2 cellular contexts compared by ENCODE assay signal in the genomic region with DNA sequence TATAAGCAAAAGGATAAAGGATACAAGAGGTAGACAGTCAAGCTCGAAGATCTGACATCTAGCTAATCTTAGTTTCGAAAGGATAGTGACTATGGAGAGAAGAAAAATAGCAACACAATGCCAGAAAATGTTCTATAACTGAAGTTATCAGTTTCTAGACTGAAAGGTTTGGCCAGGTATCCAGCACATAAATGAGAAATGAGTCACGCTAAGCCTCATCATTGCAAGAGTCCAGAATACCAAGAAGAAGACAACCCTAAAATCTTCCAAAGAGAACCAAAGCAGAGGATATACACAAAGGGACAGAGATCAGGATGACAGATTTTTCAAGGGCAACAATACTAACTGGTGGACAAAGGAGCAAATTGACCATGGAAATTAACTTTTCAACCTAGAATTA.
TF ChIP-seq lines count a peak whose summit lies in the region.

No MANE protein-coding gene starts in this region.

TF ChIP-seq in SK-N-SH, 30 proteins besides CTCF, POLR2A, EP300 and RAD21 (continued from another document):
- no peak for TF ChIP-seq RCOR1 (IDR thresholded peaks at IDR 0.05; ENCODE audit: low read length)
- no peak for TF ChIP-seq FOXJ3 (CRISPR knock-in tag; IDR thresholded peaks at IDR 0.05)

TF ChIP-seq in SK-N-SH treated with all-trans-retinoic acid at 6 μM for 48 hours, 23 proteins besides CTCF, POLR2A, EP300 and RAD21 (continued from another document):
- TF ChIP-seq, protein P1, sequence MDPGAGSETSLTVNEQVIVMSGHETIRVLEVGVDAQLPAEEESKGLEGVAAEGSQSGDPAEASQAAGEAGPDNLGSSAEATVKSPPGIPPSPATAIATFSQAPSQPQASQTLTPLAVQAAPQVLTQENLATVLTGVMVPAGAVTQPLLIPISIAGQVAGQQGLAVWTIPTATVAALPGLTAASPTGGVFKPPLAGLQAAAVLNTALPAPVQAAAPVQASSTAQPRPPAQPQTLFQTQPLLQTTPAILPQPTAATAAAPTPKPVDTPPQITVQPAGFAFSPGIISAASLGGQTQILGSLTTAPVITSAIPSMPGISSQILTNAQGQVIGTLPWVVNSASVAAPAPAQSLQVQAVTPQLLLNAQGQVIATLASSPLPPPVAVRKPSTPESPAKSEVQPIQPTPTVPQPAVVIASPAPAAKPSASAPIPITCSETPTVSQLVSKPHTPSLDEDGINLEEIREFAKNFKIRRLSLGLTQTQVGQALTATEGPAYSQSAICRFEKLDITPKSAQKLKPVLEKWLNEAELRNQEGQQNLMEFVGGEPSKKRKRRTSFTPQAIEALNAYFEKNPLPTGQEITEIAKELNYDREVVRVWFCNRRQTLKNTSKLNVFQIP (CRISPR knock-in tag; IDR thresholded peaks at IDR 0.05; ENCODE audit: borderline replicate concordance, low read depth) = no peak
- TF ChIP-seq SNAI2 (CRISPR knock-in tag; IDR thresholded peaks at IDR 0.05) (no peak), TCF4 (CRISPR knock-in tag; IDR thresholded peaks at IDR 0.05; ENCODE audit: borderline replicate concordance) (no peak), ZNF565 (CRISPR knock-in tag; conservative IDR thresholded peaks at IDR 0.05; ENCODE audit: low read depth) (no peak), CSDC2 (CRISPR knock-in tag; IDR thresholded peaks at IDR 0.05) (no peak), RARB (CRISPR knock-in tag; IDR thresholded peaks at IDR 0.05) (no peak), PPARA (CRISPR knock-in tag; IDR thresholded peaks at IDR 0.05; ENCODE audit: borderline replicate concordance) (no peak), ISL1 (CRISPR knock-in tag; IDR thresholded peaks at IDR 0.05) (no peak), ZFP3 (CRISPR knock-in tag; IDR thresholded peaks at IDR 0.05) (no peak), BACH2 (CRISPR knock-in tag; IDR thresholded peaks at IDR 0.05; ENCODE audit: borderline replicate concordance) (no peak), OSR1 (CRISPR knock-in tag; IDR thresholded peaks at IDR 0.05) (no peak)
- TF ChIP-seq, protein P2, sequence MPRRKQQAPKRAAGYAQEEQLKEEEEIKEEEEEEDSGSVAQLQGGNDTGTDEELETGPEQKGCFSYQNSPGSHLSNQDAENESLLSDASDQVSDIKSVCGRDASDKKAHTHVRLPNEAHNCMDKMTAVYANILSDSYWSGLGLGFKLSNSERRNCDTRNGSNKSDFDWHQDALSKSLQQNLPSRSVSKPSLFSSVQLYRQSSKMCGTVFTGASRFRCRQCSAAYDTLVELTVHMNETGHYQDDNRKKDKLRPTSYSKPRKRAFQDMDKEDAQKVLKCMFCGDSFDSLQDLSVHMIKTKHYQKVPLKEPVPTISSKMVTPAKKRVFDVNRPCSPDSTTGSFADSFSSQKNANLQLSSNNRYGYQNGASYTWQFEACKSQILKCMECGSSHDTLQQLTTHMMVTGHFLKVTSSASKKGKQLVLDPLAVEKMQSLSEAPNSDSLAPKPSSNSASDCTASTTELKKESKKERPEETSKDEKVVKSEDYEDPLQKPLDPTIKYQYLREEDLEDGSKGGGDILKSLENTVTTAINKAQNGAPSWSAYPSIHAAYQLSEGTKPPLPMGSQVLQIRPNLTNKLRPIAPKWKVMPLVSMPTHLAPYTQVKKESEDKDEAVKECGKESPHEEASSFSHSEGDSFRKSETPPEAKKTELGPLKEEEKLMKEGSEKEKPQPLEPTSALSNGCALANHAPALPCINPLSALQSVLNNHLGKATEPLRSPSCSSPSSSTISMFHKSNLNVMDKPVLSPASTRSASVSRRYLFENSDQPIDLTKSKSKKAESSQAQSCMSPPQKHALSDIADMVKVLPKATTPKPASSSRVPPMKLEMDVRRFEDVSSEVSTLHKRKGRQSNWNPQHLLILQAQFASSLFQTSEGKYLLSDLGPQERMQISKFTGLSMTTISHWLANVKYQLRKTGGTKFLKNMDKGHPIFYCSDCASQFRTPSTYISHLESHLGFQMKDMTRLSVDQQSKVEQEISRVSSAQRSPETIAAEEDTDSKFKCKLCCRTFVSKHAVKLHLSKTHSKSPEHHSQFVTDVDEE (CRISPR knock-in tag; IDR thresholded peaks at IDR 0.05) = no peak
